ENCODE assay signal across 20 cellular contexts in genomic region chr5:140018096-140018481, GRCh38. TPM values are rescaled to one million over a fixed set of nuclear protein-coding genes. Genes with fewer than 3 reads are reported as not detected.
A peak's percentile ranks its signal among the peaks of the same experiment; 100 is the strongest.
DNase-seq lines count a peak whose midpoint lies in the region; ATAC-seq, FAIRE-seq and TF ChIP-seq lines count a peak whose summit lies in the region.
"Had no signal": no experiment of that assay in that cellular context is flagged by ENCODE, and none has a peak within 500 bp of the region (broad histone marks: within the 10 kb centered on the region; RNA-seq: fewer than 3 reads in every experiment).

No MANE protein-coding gene starts in this region.

- H3K4me3 ChIP-seq in bronchial epithelial cell (ENCODE audit: low read depth, low read length), result no peak overlapping the region
- H3K4me3 ChIP-seq in left ventricle myocardium inferior, result no peak overlapping the region
- peak overlapping the region in 3 of 4 donors; percentile 4 to 33 (median 25) for H3K4me3 ChIP-seq in gastrocnemius medialis
- no peak overlapping the region for H3K4me3 ChIP-seq in GM23248
- H3K4me3 ChIP-seq: SK-N-MC had no signal

- no peaks in the 10 kb centered on the region for H3F3A ChIP-seq in GM23248 (ENCODE audit: insufficient read depth)

- DNase-seq in GM12892 (ENCODE audit: insufficient read length) (no peak), bronchial epithelial cell (ENCODE audit: low read depth) (no peak), left ventricle myocardium inferior (no peak), gastrocnemius medialis (peak; percentile 72 to 89), LoVo (ENCODE audit: low spot score) (no peak), GM23248 (no peak)
- DNase-seq: GDM1, Karpas-422, NCI-H1694, NCI-H2081, NCI-H2171, NCI-H526, PC-3, SHP77 treated with DMSO at 0.1 percent for 48 hours had no signal

- 55 to 64% methylated on average over 8 of the region's 8 CpGs for WGBS in GM23248 (ENCODE audit: low coverage in 1 of 2, low lambda C conversion rate in 2 of 2, missing lambda C conversion rate in 2 of 2), 2 experiments

- H3K27ac ChIP-seq in left ventricle myocardium inferior (replicated peaks) (peak overlapping the region; percentile 75), gastrocnemius medialis (peak overlapping the region; percentile 89 to 96 (median 94)), GM23248 (no peak overlapping the region)
- H3K27ac ChIP-seq: C4-2B, SK-N-MC had no signal

- intact Hi-C loops in left ventricle myocardium inferior (cut with micrococcal nuclease) (no loop called here), gastrocnemius medialis (cut with DNase I; ENCODE audit: low total_unique reads) (loop anchor here (2.0 kb wide), 1 partner anchor 21 kb away; no protein-coding TSS in a partner anchor)

- FAIRE-seq in GM12892 (lab: Jason Lieb, UNC) (peak; percentile 68), bronchial epithelial cell (lab: Jason Lieb, UNC) (peak; percentile 47)
- FAIRE-seq: A204.1, GM19239 had no signal

- H3K27me3 ChIP-seq in bronchial epithelial cell (ENCODE audit: control insufficient read depth, insufficient read depth, low read length) (peaks cover 8% of the 10 kb centered on the region), left ventricle myocardium inferior (ENCODE audit: low read depth) (no peaks in the 10 kb centered on the region), gastrocnemius medialis (no peaks in the 10 kb centered on the region), GM23248 (replicated peaks; ENCODE audit: insufficient read depth) (peaks cover 73% of the 10 kb centered on the region)

- TF ChIP-seq CTCF in bronchial epithelial cell (IDR thresholded peaks at IDR 0.05; ENCODE audit: insufficient read depth, low read length, severe bottlenecking), result no peak
- TF ChIP-seq CTCF in left ventricle myocardium inferior (IDR thresholded peaks at IDR 0.05; ENCODE audit: borderline replicate concordance), result no peak
- TF ChIP-seq CTCF in gastrocnemius medialis (IDR thresholded peaks at IDR 0.05 in 4 of 5, conservative IDR thresholded peaks at IDR 0.05 in 1 of 5), result no peak

- TF ChIP-seq POLR2A in GM12892 (IDR thresholded peaks at IDR 0.05; ENCODE audit: low read depth, low read length), result no peak
- TF ChIP-seq POLR2A in gastrocnemius medialis (IDR thresholded peaks at IDR 0.05), result peak in 1 of 2 donors; percentile 21

- in situ Hi-C loops in gastrocnemius medialis (cut with MboI; ENCODE audit: low sequenced_read_pairs in 4 of 4), result no loop called here
- in situ Hi-C loops in GM23248 (cut with MboI), result no loop called here

- H2AFZ ChIP-seq in GM23248, result no peak overlapping the region

- H3K4me1 ChIP-seq in left ventricle myocardium inferior (peaks cover 41% of the 10 kb centered on the region), gastrocnemius medialis (peaks cover 65 to 83% of the 10 kb centered on the region in 2 donors), GM23248 (ENCODE audit: insufficient read depth) (no peaks in the 10 kb centered on the region)

- H3K9me2 ChIP-seq in GM23248 (ENCODE audit: insufficient read depth), result no peaks in the 10 kb centered on the region

- no peaks in the 10 kb centered on the region for H3K9me3 ChIP-seq in left ventricle myocardium inferior (replicated peaks)
- no peaks in the 10 kb centered on the region for H3K9me3 ChIP-seq in gastrocnemius medialis
- H3K9me3 ChIP-seq in GM23248 (ENCODE audit: low read depth), result no peaks in the 10 kb centered on the region

- no peaks in the 10 kb centered on the region for H4K20me1 ChIP-seq in GM23248 (ENCODE audit: insufficient read depth)

- no peak overlapping the region for H3K9ac ChIP-seq in GM23248

- H3K36me3 ChIP-seq in bronchial epithelial cell (ENCODE audit: control insufficient read depth, insufficient read depth, low read length) (no peaks in the 10 kb centered on the region), left ventricle myocardium inferior (no peaks in the 10 kb centered on the region), gastrocnemius medialis (no peaks in the 10 kb centered on the region), GM23248 (ENCODE audit: low read depth) (no peaks in the 10 kb centered on the region)

- H3K79me2 ChIP-seq in GM23248 (ENCODE audit: insufficient read depth), result no peaks in the 10 kb centered on the region

- ATAC-seq in gastrocnemius medialis (peak; percentile 80 to 81), GM18873 (IDR thresholded peaks at IDR 0.05; ENCODE audit: low FRiP score, unreplicated experiment) (no peak)
- ATAC-seq: PC-3 had no signal

- no peak overlapping the region for H3K4me2 ChIP-seq in GM23248 (ENCODE audit: unreplicated experiment)

RNA-seq across cellular contexts. Expression of gene NRG2, which starts 25.0 kb away (rescaled TPM):
- 6.6 TPM for polyA plus RNA-seq in GM12892 (2012; ENCODE audit: missing spikeins)
- under 0.01 TPM in 2 replicates for total RNA-seq in bronchial epithelial cell
- 3.1 TPM for total RNA-seq in left ventricle myocardium inferior
- total RNA-seq in gastrocnemius medialis, result 10 to 100 TPM; 10.3 to 28.8 (median 20.0) TPM
- not detected in 2 replicates for total RNA-seq in GM23248 (2014; rRNA removed; shearing (Covaris generic))
- polyA plus RNA-seq in GM23248 (2016; fragmentation: Nextera tagmentation; extraction: Ambion mirVana), result 0.05 TPM in 1 of 2 replicates, not detected in the other
- polyA plus RNA-seq: IgD-negative memory B cell had no signal

Comparison
In these comparisons a context has a peak if more than half of its experiments do, and no peak if none do; other contexts are left out.
1. DNase-seq: peak in gastrocnemius medialis (2 of 2); none in GM12892 (single experiment), bronchial epithelial cell (single experiment), left ventricle myocardium inferior (single experiment), LoVo (single experiment) and GM23248 (single experiment).
2. H3K4me3 ChIP-seq: peak in gastrocnemius medialis (3 of 4); none in bronchial epithelial cell (single experiment), left ventricle myocardium inferior (single experiment) and GM23248 (single experiment).